Comparison of ENCODE assay signal across 30 cellular contexts in genomic region chr6:71452709-71453108, GRCh38.
"Had no signal": no experiment of that assay in that cellular context is flagged by ENCODE, and none has a peak within 500 bp of the region (broad histone marks: within the 10 kb centered on the region; RNA-seq: fewer than 3 reads in every experiment).

No MANE protein-coding gene starts in this region.

- H3K4me3 ChIP-seq: body of pancreas, esophagus muscularis mucosa had no signal

- H3K9me3 ChIP-seq: body of pancreas, esophagus muscularis mucosa had no signal

- ATAC-seq: activated CD4-positive, CD25-positive, alpha-beta regulatory T cell treated with anti-CD3 and anti-CD28 coated beads, Interleukin-2, amount 50 U/mL, for 24 hours; activated CD8-positive, alpha-beta T cell treated with anti-CD3 and anti-CD28 coated beads for 36 hours; activated T-cell treated with anti-CD3 and anti-CD28 coated beads, Interleukin-2, amount 50 U/mL, for 4 hours; activated T-helper 17 cell treated with anti-CD3 and anti-CD28 coated beads, Interleukin-2, amount 50 U/mL, for 72 hours; body of pancreas; effector memory CD8-positive, alpha-beta T cell; T-helper 17 cell had no signal

- H3K27ac ChIP-seq: body of pancreas, WERI-Rb-1 had no signal

- H3K36me3 ChIP-seq: esophagus muscularis mucosa, WERI-Rb-1 had no signal

- H3K4me1 ChIP-seq: body of pancreas had no signal

- DNase-seq: activated B cell treated with CpG ODN at 0.5 μM for 24 hours; activated CD4-positive, alpha-beta T cell treated with anti-CD3 and anti-CD28 coated beads for 48 hours; activated CD4-positive, alpha-beta T cell treated with anti-CD3 and anti-CD28 coated beads, Interleukin-2, amount 50 U/mL, for 1 hour; activated CD4-positive, alpha-beta T cell treated with anti-CD3 and anti-CD28 coated beads, Interleukin-2, amount 50 U/mL, for 48 hours; activated CD8-positive, alpha-beta memory T cell treated with anti-CD3 and anti-CD28 coated beads for 24 hours; activated CD8-positive, alpha-beta T cell treated with anti-CD3 and anti-CD28 coated beads for 36 hours; activated effector memory CD4-positive, alpha-beta T cell treated with Interleukin-2 at 50 U/mL for 16 hours; activated gamma-delta T cell treated with Interleukin-2 at 50 U/mL for 16 hours; activated naive CD4-positive, alpha-beta T cell treated with anti-CD3 and anti-CD28 coated beads, Interleukin-2, amount 50 U/mL, for 16 hours; activated naive CD4-positive, alpha-beta T cell treated with Interleukin-2 at 50 U/mL for 16 hours; activated T-cell treated with anti-CD3 and anti-CD28 coated beads, Interleukin-2, amount 50 U/mL, for 4 hours; amniotic stem cell; anterior cingulate cortex; body of pancreas; caudate nucleus; cortex of kidney; dermis blood vessel endothelial cell; effector CD4-positive, alpha-beta T cell; effector memory CD8-positive, alpha-beta T cell; erythroblast; foreskin fibroblast; head of caudate nucleus; T-helper 1 cell; T-helper 17 cell; T1000; WERI-Rb-1 had no signal

- FAIRE-seq: frontal cortex had no signal

- H3K27me3 ChIP-seq: body of pancreas, esophagus muscularis mucosa had no signal
